ENCODE assay signal across 12 cellular contexts in the genomic region with DNA sequence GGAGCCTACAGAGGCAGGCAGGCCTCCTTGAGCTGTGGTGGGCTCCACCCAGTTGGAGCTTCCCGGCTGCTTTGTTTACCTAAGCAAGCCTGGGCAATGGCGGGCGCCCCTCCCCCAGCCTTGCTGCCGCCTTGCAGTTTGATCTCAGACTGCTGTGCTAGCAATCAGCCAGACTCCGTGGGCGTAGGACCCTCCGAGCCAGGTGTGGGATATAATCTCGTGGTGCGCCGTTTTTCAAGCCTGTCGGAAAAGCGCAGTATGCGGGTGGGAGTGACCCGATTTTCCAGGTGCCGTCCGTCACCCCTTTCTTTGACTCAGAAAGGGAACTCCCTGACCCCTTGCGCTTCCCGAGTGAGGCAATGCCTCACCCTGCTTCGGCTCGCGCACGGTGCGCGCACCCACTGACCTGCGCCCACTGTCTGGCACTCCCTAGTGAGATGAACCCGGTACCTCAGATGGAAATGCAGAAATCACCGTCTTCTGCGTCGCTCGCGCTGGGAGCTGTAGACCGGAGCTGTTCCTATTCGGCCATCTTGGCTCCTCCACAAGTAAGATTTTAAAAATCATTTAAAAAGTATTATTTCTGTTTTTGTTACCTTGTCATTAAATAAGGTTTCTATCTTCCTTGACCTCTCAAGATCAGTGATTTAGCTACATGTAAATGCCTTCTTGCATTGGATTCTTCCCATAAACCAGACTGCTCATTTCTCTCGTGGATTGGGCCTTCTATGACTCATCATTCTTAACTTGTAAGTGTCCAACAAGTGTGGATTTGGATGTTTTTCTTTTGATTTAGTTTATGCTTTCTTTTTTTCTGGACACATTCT. TPM values are rescaled to one million over a fixed set of nuclear protein-coding genes. Genes with fewer than 3 reads are reported as not detected.
"Had no signal": no experiment of that assay in that cellular context is flagged by ENCODE, and none has a peak within 500 bp of the region (broad histone marks: within the 10 kb centered on the region; RNA-seq: fewer than 3 reads in every experiment).

No MANE protein-coding gene starts in this region.

RNA-seq across cellular contexts. Expression of gene CALCR, which starts 16.9 kb away (rescaled TPM):
- total RNA-seq: activated B cell treated with CpG ODN at 0.5 μM for 24 hours; activated CD8-positive, alpha-beta T cell treated with anti-CD3 and anti-CD28 coated beads for 36 hours; activated T-cell treated with anti-CD3 and anti-CD28 coated beads, Interleukin-2, amount 50 U/mL, for 4 hours; activated T-helper 17 cell treated with anti-CD3 and anti-CD28 coated beads, Interleukin-2, amount 50 U/mL, for 72 hours; cardiac septum; endothelial cell of umbilical vein; fibroblast of lung; naive thymus-derived CD8-positive, alpha-beta T cell; osteocyte; right lobe of liver; temporal lobe had no signal
- polyA plus RNA-seq: endothelial cell of umbilical vein; fibroblast of lung; heart left ventricle; naive thymus-derived CD8-positive, alpha-beta T cell had no signal
